Comparison of ENCODE assay signal across 8 cellular contexts in genomic region chr15:82663186-82663600, GRCh38. TPM values are rescaled to one million over a fixed set of nuclear protein-coding genes. Genes with fewer than 3 reads are reported as not detected.
A peak's percentile ranks its signal among the peaks of the same experiment; 100 is the strongest.
DNase-seq lines count a peak whose midpoint lies in the region; ATAC-seq and TF ChIP-seq lines count a peak whose summit lies in the region.

No MANE protein-coding gene starts in this region.

- no peak overlapping the region for H2AFZ ChIP-seq in neural progenitor cell (replicated peaks)

- no peak for TF ChIP-seq CTCF in choroid plexus epithelial cell (conservative IDR thresholded peaks at IDR 0.05; ENCODE audit: low read depth, low read length)
- TF ChIP-seq CTCF in neural progenitor cell (IDR thresholded peaks at IDR 0.05), result no peak

- no peak overlapping the region for H3K4me2 ChIP-seq in neural progenitor cell

- peak; percentile 80 for ATAC-seq in SK-N-SH treated with all-trans-retinoic acid at 6 μM for 48 hours

- H3F3A ChIP-seq in neural progenitor cell (ENCODE audit: low read depth), result no peaks in the 10 kb centered on the region

- DNase-seq in DMS53 (lab: John Stamatoyannopoulos, UW) (peak; percentile 29), DMS53 treated with DMSO at 0.1 percent for 48 hours (lab: John Stamatoyannopoulos, UW; ENCODE audit: unreplicated experiment) (no peak), choroid plexus epithelial cell (ENCODE audit: low read depth) (peak; percentile 39), neural progenitor cell (ENCODE audit: low spot score) (peak; percentile 90), NCI-H146 (lab: John Stamatoyannopoulos, UW) (no peak), NCI-H345 (lab: John Stamatoyannopoulos, UW) (no peak), NCI-H345 treated with DMSO at 0.1 percent for 48 hours (lab: John Stamatoyannopoulos, UW; ENCODE audit: unreplicated experiment) (no peak)

- no peaks in the 10 kb centered on the region for H3K36me3 ChIP-seq in neural progenitor cell

- H3K4me3 ChIP-seq in choroid plexus epithelial cell (ENCODE audit: low read depth, low read length) (no peak overlapping the region), neural progenitor cell (no peak overlapping the region)

- no peaks in the 10 kb centered on the region for H3K9me3 ChIP-seq in neural progenitor cell (ENCODE audit: low read depth)

- no peaks in the 10 kb centered on the region for H3K36me3 Mint-ChIP-seq in neural progenitor cell

- H3K79me2 ChIP-seq in neural progenitor cell (ENCODE audit: low read depth), result no peaks in the 10 kb centered on the region

- no peak overlapping the region for H3K27ac Mint-ChIP-seq in neural progenitor cell

- no peak overlapping the region for H3K27ac ChIP-seq in neural progenitor cell

- peaks cover 8% of the 10 kb centered on the region for H4K20me1 ChIP-seq in neural progenitor cell (ENCODE audit: low read depth)

- H3K27me3 Mint-ChIP-seq in neural progenitor cell (ENCODE audit: insufficient read depth, low read depth), result peaks cover 19% of the 10 kb centered on the region

- H3K9me3 Mint-ChIP-seq in neural progenitor cell, result peaks cover 3% of the 10 kb centered on the region

- no peaks in the 10 kb centered on the region for H3K4me1 ChIP-seq in neural progenitor cell

- H3K4me3 Mint-ChIP-seq in neural progenitor cell, result no peak overlapping the region

- peaks cover 3% of the 10 kb centered on the region for H3K27me3 ChIP-seq in neural progenitor cell

- H3K9ac ChIP-seq in neural progenitor cell, result no peak overlapping the region

- no peaks in the 10 kb centered on the region for H3K4me1 Mint-ChIP-seq in neural progenitor cell

TF ChIP-seq in SK-N-SH treated with all-trans-retinoic acid at 6 μM for 48 hours, 23 proteins besides CTCF, POLR2A, EP300 and RAD21:
- TF ChIP-seq ZFP3 (CRISPR knock-in tag; IDR thresholded peaks at IDR 0.05) (no peak), ZNF565 (CRISPR knock-in tag; conservative IDR thresholded peaks at IDR 0.05; ENCODE audit: low read depth) (no peak), ESRRG (CRISPR knock-in tag; IDR thresholded peaks at IDR 0.05) (no peak), OSR1 (CRISPR knock-in tag; IDR thresholded peaks at IDR 0.05) (no peak)

RNA-seq across cellular contexts. Expression of gene CPEB1, which starts 16.0 kb away (rescaled TPM):
- total RNA-seq in neural progenitor cell (ENCODE audit: low replicate concordance), result 2.1 and 5.8 TPM in 2 replicates

RNA-seq across cellular contexts. Expression of gene AP3B2, which starts 46.5 kb away (rescaled TPM):
- total RNA-seq in neural progenitor cell (ENCODE audit: low replicate concordance), result 0.97 and 1.7 TPM in 2 replicates

Comparison
In these comparisons a context has a peak if more than half of its experiments do, and no peak if none do; other contexts are left out.
1. DNase-seq: peak in DMS53 (single experiment), choroid plexus epithelial cell (single experiment) and neural progenitor cell (single experiment); none in DMS53 treated with DMSO at 0.1 percent for 48 hours (single experiment), NCI-H146 (single experiment), NCI-H345 (single experiment) and NCI-H345 treated with DMSO at 0.1 percent for 48 hours (single experiment).